8 cellular contexts compared by ENCODE assay signal in genomic region chr9:3526903-3527652, GRCh38. TPM values are rescaled to one million over a fixed set of nuclear protein-coding genes. Genes with fewer than 3 reads are reported as not detected.
DNase-seq lines count a peak whose midpoint lies in the region; ATAC-seq, FAIRE-seq and TF ChIP-seq lines count a peak whose summit lies in the region.

No MANE protein-coding gene starts in this region.

- H3K18ac ChIP-seq in H1 (ENCODE audit: extremely low read depth, low read length): peak overlapping the region; percentile 99

- peak overlapping the region; percentile 86 for H3K4ac ChIP-seq in H1 (replicated peaks; ENCODE audit: insufficient read length, low read depth, low read length)

- no peak; a peak in 2 of 3 replicates for TF ChIP-seq POLR2A in H1 (IDR thresholded peaks at IDR 0.05; ENCODE audit: control extremely low read depth in 1 of 2, low read depth in 2 of 2, low read length in 2 of 2)

- H2BK20ac ChIP-seq in H1 (ENCODE audit: low read length): 0 out of 2 replicates have a peak overlapping the region, but pooled peaks have one; percentile 69

- H3K56ac ChIP-seq in H1 (replicated peaks; ENCODE audit: insufficient read length, low read depth, low read length): peak overlapping the region; percentile 95

- peak; percentile 76 for DNase-seq in NCI-H1436 (lab: John Stamatoyannopoulos, UW)
- DNase-seq in NCI-H1436 treated with DMSO at 0.1 percent for 48 hours (lab: John Stamatoyannopoulos, UW): no peak
- no peak for DNase-seq in SK-N-MC (ENCODE audit: low read depth, low spot score)
- DNase-seq in H1 (ENCODE audit: low read depth in 1 of 2, low spot score in 2 of 2): peak in 1 of 2 experiments; percentile 52
- no peak for DNase-seq in mucosa of gallbladder (ENCODE audit: low spot score)

- H3K9me3 ChIP-seq in HUES6 (ENCODE audit: control insufficient read depth, insufficient read depth, low read depth, low read length) (no peaks in the 10 kb centered on the region), SK-N-MC (ENCODE audit: low read depth, low read length) (no peaks in the 10 kb centered on the region), H1 (ENCODE audit: insufficient read depth in 2 of 2, low read depth in 1 of 2, low read length in 1 of 2) (no peaks in the 10 kb centered on the region), mucosa of rectum (ENCODE audit: control insufficient read depth in 2 of 2, low read length in 2 of 2) (no peaks in the 10 kb centered on the region)

- peak overlapping the region; percentile 30 for H2BK120ac ChIP-seq in H1 (replicated peaks; ENCODE audit: low read depth, low read length)

- TF ChIP-seq EP300 in H1 (IDR thresholded peaks at IDR 0.05; ENCODE audit: borderline replicate concordance in 1 of 2, low read depth in 2 of 2, low read length in 2 of 2): no peak

- peak overlapping the region; percentile 25 for H3K14ac ChIP-seq in H1 (ENCODE audit: insufficient read length)

- peak; percentile 37 for ATAC-seq in GM21529 (IDR thresholded peaks at IDR 0.05; ENCODE audit: unreplicated experiment)

- H2BK5ac ChIP-seq in H1 (ENCODE audit: low read depth, low read length): peak overlapping the region; percentile 100

- 14% methylated on average over 23 of the region's 23 CpGs; no CpG with 5 or more reads in 1 of the 2 experiments for WGBS in H1 (ENCODE audit: extremely low coverage in 1 of 2, insufficient coverage in 1 of 2, insufficient read length in 1 of 2, insufficient replicate concordance in 2 of 2, low coverage in 1 of 2, low lambda C conversion rate in 2 of 2, missing lambda C conversion rate in 1 of 2), 2 experiments

- TF ChIP-seq RAD21 in H1 (IDR thresholded peaks at IDR 0.05 in 1 of 2, conservative IDR thresholded peaks at IDR 0.05 in 1 of 2; ENCODE audit: low read depth in 2 of 2, low read length in 2 of 2): no peak

- H3K4me3 ChIP-seq in HUES6 (ENCODE audit: low read depth, low read length) (peak overlapping the region; percentile 99), SK-N-MC (peak overlapping the region; percentile 96), H1 (ENCODE audit: extremely low read depth in 1 of 4, insufficient read depth in 2 of 4, low read depth in 3 of 4, low read length in 4 of 4) (peak overlapping the region; percentile 78 to 97 (median 92)), mucosa of rectum (ENCODE audit: low read length in 2 of 2) (peak overlapping the region; percentile 96 to 99)

- POLR2A ChIA-PET in H1 (lab: Charles Lee; ENCODE audit: partially characterized antibody): interaction anchor here (0.5 to 3.9 kb wide), 30 partner anchors 8 to 325 kb away, joined by 3 to 32 read pairs (median 3); no protein-coding TSS in a partner anchor

- H3K79me1 ChIP-seq in H1 (ENCODE audit: low read depth, low read length): peaks cover 2% of the 10 kb centered on the region; the same call in 1 of the 2 replicates

- H3K23ac ChIP-seq in H1 (ENCODE audit: insufficient read length): no peak overlapping the region

- peak overlapping the region; percentile 99 for H3K27ac ChIP-seq in HUES6 (ENCODE audit: low read depth, low read length)
- H3K27ac ChIP-seq in SK-N-MC: peak overlapping the region; percentile 100
- H3K27ac ChIP-seq in H1 (ENCODE audit: low read depth, low read length): peak overlapping the region; percentile 100
- H3K27ac ChIP-seq in mucosa of rectum (ENCODE audit: low read depth in 2 of 2, low read length in 2 of 2): peak overlapping the region; percentile 100

- H3K36me3 ChIP-seq in HUES6 (ENCODE audit: control insufficient read depth, insufficient read depth, low read length) (peaks cover 6% of the 10 kb centered on the region; the same call in 1 of the 2 replicates), SK-N-MC (ENCODE audit: insufficient read depth, low read length) (peaks cover 3% of the 10 kb centered on the region; the same call in 1 of the 2 replicates), H1 (ENCODE audit: control insufficient read depth in 2 of 4, insufficient read depth in 4 of 4, low read length in 3 of 4) (peaks cover 0 to 4% (median 2%) of the 10 kb centered on the region in 4 experiments; a peak in 2 of 8 replicates), mucosa of rectum (ENCODE audit: control insufficient read depth in 2 of 2, insufficient read depth in 2 of 2, low read length in 2 of 2) (no peaks in the 10 kb centered on the region)

- H3K4me2 ChIP-seq in H1 (ENCODE audit: insufficient read depth in 1 of 2, low read depth in 2 of 2, low read length in 2 of 2): peak overlapping the region; percentile 85 to 94

- peak overlapping the region; percentile 77; the same call in 1 of the 2 replicates for H2BK15ac ChIP-seq in H1 (ENCODE audit: low read length)

- peak overlapping the region; percentile 93 for H4K5ac ChIP-seq in H1 (ENCODE audit: insufficient read length, low read depth, low read length)

- peak overlapping the region; percentile 95 for H4K91ac ChIP-seq in H1 (replicated peaks; ENCODE audit: insufficient read length, low read length)

- peak overlapping the region; percentile 98 for H2BK12ac ChIP-seq in H1 (ENCODE audit: low read depth, low read length)

- no peak for TF ChIP-seq CTCF in H1 (IDR thresholded peaks at IDR 0.05; ENCODE audit: control extremely low read depth in 1 of 3, insufficient read depth in 1 of 3, low read depth in 1 of 3, low read length in 3 of 3)

- CTCF ChIA-PET in H1 (lab: Charles Lee; ENCODE audit: partially characterized antibody): interaction anchor here (0.8 to 1.0 kb wide), 2 partner anchors 205 to 812 kb away, joined by 3 read pairs; no protein-coding TSS in a partner anchor

- H4K8ac ChIP-seq in H1 (ENCODE audit: extremely low read depth, insufficient read depth, low read length): peak overlapping the region; percentile 100; the same call in 1 of the 2 replicates

- FAIRE-seq in H1 (lab: Jason Lieb, UNC): no peak

- H3K4me1 ChIP-seq in HUES6 (ENCODE audit: control insufficient read depth, insufficient read depth, low read length) (peaks cover 14% of the 10 kb centered on the region), H1 (replicated peaks in 1 of 4; ENCODE audit: control insufficient read depth in 3 of 4, insufficient read depth in 4 of 4, low read length in 3 of 4) (peaks cover 0 to 7% (median 3%) of the 10 kb centered on the region in 4 experiments; a peak in 3 of 7 replicates), mucosa of rectum (ENCODE audit: control insufficient read depth in 2 of 2, insufficient read depth in 2 of 2, low read length in 2 of 2) (peaks cover 3 to 18% of the 10 kb centered on the region in 2 donors)

- H3K23me2 ChIP-seq in H1 (ENCODE audit: low read depth, low read length): peaks cover 14% of the 10 kb centered on the region

- peak overlapping the region; percentile 88; the same call in 1 of the 2 replicates for H2AK5ac ChIP-seq in H1 (ENCODE audit: low read depth, low read length)

- peaks cover 0 to 74% of the 10 kb centered on the region in 2 experiments; a peak in 3 of 4 replicates for H3K79me2 ChIP-seq in H1 (ENCODE audit: control insufficient read depth in 1 of 2, insufficient read depth in 2 of 2, low read length in 2 of 2)

- peaks cover 0 to 2% of the 10 kb centered on the region in 2 experiments for H4K20me1 ChIP-seq in H1 (replicated peaks in 1 of 2; ENCODE audit: control insufficient read depth in 1 of 2, insufficient read depth in 2 of 2, low read length in 2 of 2)

- H2AFZ ChIP-seq in H1 (ENCODE audit: low read length): peak overlapping the region; percentile 22; the same call in 1 of the 2 replicates

- H3K27me3 ChIP-seq in HUES6 (ENCODE audit: control insufficient read depth, insufficient read depth, low read length) (no peaks in the 10 kb centered on the region), H1 (replicated peaks in 1 of 4; ENCODE audit: control insufficient read depth in 3 of 4, extremely low read depth in 1 of 4, insufficient read depth in 3 of 4, low read length in 3 of 4) (no peaks in the 10 kb centered on the region), mucosa of rectum (ENCODE audit: control insufficient read depth in 2 of 2, insufficient read depth in 2 of 2, low read length in 2 of 2) (no peaks in the 10 kb centered on the region)

- H3K9ac ChIP-seq in HUES6 (ENCODE audit: low read length) (peak overlapping the region; percentile 99), SK-N-MC (ENCODE audit: insufficient read length) (peak overlapping the region; percentile 100), H1 (replicated peaks in 1 of 4; ENCODE audit: extremely low read depth in 1 of 4, low read depth in 3 of 4, low read length in 3 of 4) (peak overlapping the region; percentile 92 to 100 (median 98)), mucosa of rectum (ENCODE audit: low read depth in 1 of 2, low read length in 2 of 2) (peak overlapping the region; percentile 99 to 100)

TF ChIP-seq in H1, 55 proteins besides CTCF, POLR2A, EP300 and RAD21 (continues in another document):
- TF ChIP-seq TEAD4 (IDR thresholded peaks at IDR 0.05; ENCODE audit: low read depth, low read length): no peak
- 0 out of 4 replicates have a peak, but pooled peaks of 1 of the 2 experiments have one; percentile 64 for TF ChIP-seq SIN3A (conservative IDR thresholded peaks at IDR 0.05 in 1 of 2, IDR thresholded peaks at IDR 0.05 in 1 of 2; ENCODE audit: low read depth in 1 of 2, low read length in 2 of 2)
- TF ChIP-seq RBBP5 (IDR thresholded peaks at IDR 0.05; ENCODE audit: borderline replicate concordance, low read depth, low read length): 0 out of 2 replicates have a peak, but pooled peaks have one; percentile 13
- TF ChIP-seq MAX (IDR thresholded peaks at IDR 0.05): peak; percentile 0; the same call in 1 of the 2 replicates
- TF ChIP-seq SAP30 (IDR thresholded peaks at IDR 0.05; ENCODE audit: insufficient read depth, insufficient replicate concordance, low read length): no peak
- no peak for TF ChIP-seq EGR1 (IDR thresholded peaks at IDR 0.05; ENCODE audit: borderline replicate concordance, low read depth, low read length)
- no peak for TF ChIP-seq BCL11A (IDR thresholded peaks at IDR 0.05; ENCODE audit: low read depth in 2 of 2, low read length in 2 of 2)
- no peak for TF ChIP-seq SUZ12 (IDR thresholded peaks at IDR 0.05; ENCODE audit: low read length)

RNA-seq across cellular contexts. Expression of gene RFX3, which starts 1.3 kb away (rescaled TPM):
- 19.6 and 22.6 TPM in 2 replicates for total RNA-seq in H1 (2021; fragmentation: NEBNext Ultra II Directional; extraction: Animal tissue kit (Norgen Biotek cat#: 25700))
- polyA plus RNA-seq in H1 (2011; rRNA removed): 4.0 and 4.9 TPM in 2 replicates
- 6.9 TPM for polyA plus RNA-seq in H1 (2011; cell fraction: cytosol; rRNA removed)
- polyA plus RNA-seq in H1 (2011; cell fraction: nucleus; rRNA removed): 29.8 TPM
- polyA plus RNA-seq in H1 (2012, experiment 1 of 2): 4.1 to 9.0 TPM (median 6.4 TPM) in 4 replicates
- polyA plus RNA-seq in H1 (2012, experiment 2 of 2): 0.31 TPM
- polyA plus RNA-seq in H1 (2013, experiment 1 of 2): 4.1 TPM
- 3.4 TPM for polyA plus RNA-seq in H1 (2013, experiment 2 of 2)
- polyA minus RNA-seq in H1 (2011; rRNA and poly(A)+ RNA removed): 126 and 131 TPM in 2 replicates
- 17.4 TPM for polyA minus RNA-seq in H1 (2011; cell fraction: cytosol; rRNA and poly(A)+ RNA removed)
- 149 TPM for polyA minus RNA-seq in H1 (2011; cell fraction: nucleus; rRNA and poly(A)+ RNA removed)
- total RNA-seq in mucosa of gallbladder: 16.3 TPM
